In the genomic region with DNA sequence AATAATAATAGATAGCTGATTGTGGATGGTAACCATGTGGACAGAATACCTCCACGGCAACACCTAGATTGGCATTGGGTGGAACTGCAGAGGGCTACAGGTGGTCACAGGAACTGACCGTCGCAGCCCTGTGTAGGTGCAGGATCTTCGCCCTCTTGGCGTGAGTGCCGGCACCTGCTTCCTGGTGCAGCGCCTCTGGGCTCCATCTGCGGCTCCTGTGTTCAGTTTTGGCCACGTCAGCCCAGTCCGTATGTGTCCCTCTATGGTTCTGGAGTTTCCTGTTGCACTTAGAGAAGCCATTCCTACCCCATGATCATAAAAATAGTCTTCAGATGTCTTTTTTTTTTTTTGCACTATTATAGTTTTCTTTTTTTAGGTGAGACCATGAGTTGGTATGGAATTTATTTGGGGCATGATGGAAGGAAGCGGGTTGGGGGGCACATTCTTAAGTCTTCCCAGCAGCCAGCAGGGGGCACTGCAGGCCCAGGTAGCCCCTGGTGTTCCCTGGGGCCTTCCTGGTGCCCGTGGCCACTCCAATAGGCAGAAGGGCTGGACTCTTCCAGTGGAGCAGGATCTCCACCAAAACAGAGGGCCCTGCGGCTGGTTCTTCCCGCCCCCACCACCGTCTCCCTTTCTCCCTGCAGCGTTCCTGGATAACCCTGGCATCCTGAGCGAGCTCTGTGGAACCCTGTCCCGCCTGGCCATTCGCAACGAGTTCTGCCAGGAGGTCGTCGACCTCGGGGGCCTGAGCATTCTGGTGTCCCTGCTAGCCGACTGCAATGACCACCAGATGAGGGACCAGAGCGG, we compare ENCODE assay signal across 1 cellular context.
TF ChIP-seq lines count a peak whose summit lies in the region.

No MANE protein-coding gene starts in this region.

TF ChIP-seq in K562, 482 proteins besides CTCF, POLR2A, EP300 and RAD21 (continued from another document):
- TF ChIP-seq, protein P1, sequence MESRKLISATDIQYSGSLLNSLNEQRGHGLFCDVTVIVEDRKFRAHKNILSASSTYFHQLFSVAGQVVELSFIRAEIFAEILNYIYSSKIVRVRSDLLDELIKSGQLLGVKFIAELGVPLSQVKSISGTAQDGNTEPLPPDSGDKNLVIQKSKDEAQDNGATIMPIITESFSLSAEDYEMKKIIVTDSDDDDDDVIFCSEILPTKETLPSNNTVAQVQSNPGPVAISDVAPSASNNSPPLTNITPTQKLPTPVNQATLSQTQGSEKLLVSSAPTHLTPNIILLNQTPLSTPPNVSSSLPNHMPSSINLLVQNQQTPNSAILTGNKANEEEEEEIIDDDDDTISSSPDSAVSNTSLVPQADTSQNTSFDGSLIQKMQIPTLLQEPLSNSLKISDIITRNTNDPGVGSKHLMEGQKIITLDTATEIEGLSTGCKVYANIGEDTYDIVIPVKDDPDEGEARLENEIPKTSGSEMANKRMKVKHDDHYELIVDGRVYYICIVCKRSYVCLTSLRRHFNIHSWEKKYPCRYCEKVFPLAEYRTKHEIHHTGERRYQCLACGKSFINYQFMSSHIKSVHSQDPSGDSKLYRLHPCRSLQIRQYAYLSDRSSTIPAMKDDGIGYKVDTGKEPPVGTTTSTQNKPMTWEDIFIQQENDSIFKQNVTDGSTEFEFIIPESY (CRISPR knock-in tag; IDR thresholded peaks at IDR 0.05): 0 out of 2 replicates have a peak, but pooled peaks have one; percentile 28
- TF ChIP-seq MAZ (CRISPR knock-in tag; conservative IDR thresholded peaks at IDR 0.05 in 1 of 2, IDR thresholded peaks at IDR 0.05 in 1 of 2) (0 out of 4 replicates have a peak, but pooled peaks of 1 of the 2 experiments have one; percentile 19), MYC (IDR thresholded peaks at IDR 0.05; ENCODE audit: low read depth, low read length) (peak; percentile 15; the same call in 1 of the 2 replicates), MYC (CRISPR knock-in tag; IDR thresholded peaks at IDR 0.05; ENCODE audit: borderline replicate concordance, low read depth) (no peak), NFATC3 (IDR thresholded peaks at IDR 0.05) (no peak), RBFOX2 (IDR thresholded peaks at IDR 0.05; ENCODE audit: low read depth, low read length) (peak; percentile 29; the same call in 1 of the 2 replicates), DACH1 (IDR thresholded peaks at IDR 0.05; ENCODE audit: partially characterized antibody) (no peak), NR3C1 (CRISPR knock-in tag; IDR thresholded peaks at IDR 0.05) (no peak), PTBP1 (IDR thresholded peaks at IDR 0.05; ENCODE audit: low read depth, low read length) (no peak), ZNF253 (CRISPR knock-in tag; conservative IDR thresholded peaks at IDR 0.05) (no peak), STAG1 (CRISPR knock-in tag; IDR thresholded peaks at IDR 0.05; ENCODE audit: borderline replicate concordance) (peak; percentile 61; the same call in 1 of the 2 replicates), HNRNPUL1 (IDR thresholded peaks at IDR 0.05; ENCODE audit: low read length) (no peak), ARNT (IDR thresholded peaks at IDR 0.05) (no peak), CCAR2 (IDR thresholded peaks at IDR 0.05; ENCODE audit: low read depth, low read length) (no peak), ZNF124 (CRISPR knock-in tag; IDR thresholded peaks at IDR 0.05) (no peak), CTBP1 (IDR thresholded peaks at IDR 0.05; ENCODE audit: borderline replicate concordance) (peak; percentile 16; the same call in 1 of the 2 replicates), HDAC3 (IDR thresholded peaks at IDR 0.05; ENCODE audit: borderline replicate concordance, partially characterized antibody) (no peak), RB1 (IDR thresholded peaks at IDR 0.05; ENCODE audit: low read depth) (peak; percentile 67), NFIC (IDR thresholded peaks at IDR 0.05) (no peak), EWSR1 (IDR thresholded peaks at IDR 0.05; ENCODE audit: borderline replicate concordance, low read depth, partially characterized antibody) (no peak), RBM14 (IDR thresholded peaks at IDR 0.05; ENCODE audit: borderline replicate concordance, insufficient read depth, low read depth, low read length) (no peak), XRCC5 (IDR thresholded peaks at IDR 0.05; ENCODE audit: low read depth, low read length) (0 out of 2 replicates have a peak, but pooled peaks have one; percentile 36), SMAD2 (IDR thresholded peaks at IDR 0.05; ENCODE audit: low read depth, low read length) (no peak), WHSC1 (IDR thresholded peaks at IDR 0.05; ENCODE audit: low read length) (no peak), ZNF282 (CRISPR knock-in tag; IDR thresholded peaks at IDR 0.05) (no peak), ZNF3 (CRISPR knock-in tag; IDR thresholded peaks at IDR 0.05) (no peak), RBM22 (IDR thresholded peaks at IDR 0.05; ENCODE audit: low read depth, low read length, poor library complexity, severe bottlenecking) (peak; percentile 40), CREBBP (IDR thresholded peaks at IDR 0.05; ENCODE audit: low read depth, low read length) (no peak), BCOR (IDR thresholded peaks at IDR 0.05) (no peak; the same call in 1 of the 2 replicates), TEAD4 (IDR thresholded peaks at IDR 0.05; ENCODE audit: low read length) (peak; percentile 32), TEAD4 (CRISPR knock-in tag; IDR thresholded peaks at IDR 0.05; ENCODE audit: borderline replicate concordance) (no peak)
- TF ChIP-seq, protein P2, sequence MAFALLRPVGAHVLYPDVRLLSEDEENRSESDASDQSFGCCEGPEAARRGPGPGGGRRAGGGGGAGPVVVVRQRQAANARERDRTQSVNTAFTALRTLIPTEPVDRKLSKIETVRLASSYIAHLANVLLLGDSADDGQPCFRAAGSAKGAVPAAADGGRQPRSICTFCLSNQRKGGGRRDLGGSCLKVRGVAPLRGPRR (CRISPR knock-in tag; IDR thresholded peaks at IDR 0.05): no peak
- TF ChIP-seq, protein P3, sequence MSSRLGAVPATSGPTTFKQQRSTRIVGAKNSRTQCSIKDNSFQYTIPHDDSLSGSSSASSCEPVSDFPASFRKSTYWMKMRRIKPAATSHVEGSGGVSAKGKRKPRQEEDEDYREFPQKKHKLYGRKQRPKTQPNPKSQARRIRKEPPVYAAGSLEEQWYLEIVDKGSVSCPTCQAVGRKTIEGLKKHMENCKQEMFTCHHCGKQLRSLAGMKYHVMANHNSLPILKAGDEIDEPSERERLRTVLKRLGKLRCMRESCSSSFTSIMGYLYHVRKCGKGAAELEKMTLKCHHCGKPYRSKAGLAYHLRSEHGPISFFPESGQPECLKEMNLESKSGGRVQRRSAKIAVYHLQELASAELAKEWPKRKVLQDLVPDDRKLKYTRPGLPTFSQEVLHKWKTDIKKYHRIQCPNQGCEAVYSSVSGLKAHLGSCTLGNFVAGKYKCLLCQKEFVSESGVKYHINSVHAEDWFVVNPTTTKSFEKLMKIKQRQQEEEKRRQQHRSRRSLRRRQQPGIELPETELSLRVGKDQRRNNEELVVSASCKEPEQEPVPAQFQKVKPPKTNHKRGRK (tag; IDR thresholded peaks at IDR 0.05): no peak
- TF ChIP-seq, protein P4, sequence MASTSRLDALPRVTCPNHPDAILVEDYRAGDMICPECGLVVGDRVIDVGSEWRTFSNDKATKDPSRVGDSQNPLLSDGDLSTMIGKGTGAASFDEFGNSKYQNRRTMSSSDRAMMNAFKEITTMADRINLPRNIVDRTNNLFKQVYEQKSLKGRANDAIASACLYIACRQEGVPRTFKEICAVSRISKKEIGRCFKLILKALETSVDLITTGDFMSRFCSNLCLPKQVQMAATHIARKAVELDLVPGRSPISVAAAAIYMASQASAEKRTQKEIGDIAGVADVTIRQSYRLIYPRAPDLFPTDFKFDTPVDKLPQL (IDR thresholded peaks at IDR 0.05; ENCODE audit: extremely low read depth, insufficient read length): no peak
- TF ChIP-seq, protein P5, sequence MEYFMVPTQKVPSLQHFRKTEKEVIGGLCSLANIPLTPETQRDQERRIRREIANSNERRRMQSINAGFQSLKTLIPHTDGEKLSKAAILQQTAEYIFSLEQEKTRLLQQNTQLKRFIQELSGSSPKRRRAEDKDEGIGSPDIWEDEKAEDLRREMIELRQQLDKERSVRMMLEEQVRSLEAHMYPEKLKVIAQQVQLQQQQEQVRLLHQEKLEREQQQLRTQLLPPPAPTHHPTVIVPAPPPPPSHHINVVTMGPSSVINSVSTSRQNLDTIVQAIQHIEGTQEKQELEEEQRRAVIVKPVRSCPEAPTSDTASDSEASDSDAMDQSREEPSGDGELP (CRISPR knock-in tag; IDR thresholded peaks at IDR 0.05; ENCODE audit: borderline replicate concordance): peak; percentile 42; the same call in 1 of the 2 replicates
- TF ChIP-seq, protein P6, sequence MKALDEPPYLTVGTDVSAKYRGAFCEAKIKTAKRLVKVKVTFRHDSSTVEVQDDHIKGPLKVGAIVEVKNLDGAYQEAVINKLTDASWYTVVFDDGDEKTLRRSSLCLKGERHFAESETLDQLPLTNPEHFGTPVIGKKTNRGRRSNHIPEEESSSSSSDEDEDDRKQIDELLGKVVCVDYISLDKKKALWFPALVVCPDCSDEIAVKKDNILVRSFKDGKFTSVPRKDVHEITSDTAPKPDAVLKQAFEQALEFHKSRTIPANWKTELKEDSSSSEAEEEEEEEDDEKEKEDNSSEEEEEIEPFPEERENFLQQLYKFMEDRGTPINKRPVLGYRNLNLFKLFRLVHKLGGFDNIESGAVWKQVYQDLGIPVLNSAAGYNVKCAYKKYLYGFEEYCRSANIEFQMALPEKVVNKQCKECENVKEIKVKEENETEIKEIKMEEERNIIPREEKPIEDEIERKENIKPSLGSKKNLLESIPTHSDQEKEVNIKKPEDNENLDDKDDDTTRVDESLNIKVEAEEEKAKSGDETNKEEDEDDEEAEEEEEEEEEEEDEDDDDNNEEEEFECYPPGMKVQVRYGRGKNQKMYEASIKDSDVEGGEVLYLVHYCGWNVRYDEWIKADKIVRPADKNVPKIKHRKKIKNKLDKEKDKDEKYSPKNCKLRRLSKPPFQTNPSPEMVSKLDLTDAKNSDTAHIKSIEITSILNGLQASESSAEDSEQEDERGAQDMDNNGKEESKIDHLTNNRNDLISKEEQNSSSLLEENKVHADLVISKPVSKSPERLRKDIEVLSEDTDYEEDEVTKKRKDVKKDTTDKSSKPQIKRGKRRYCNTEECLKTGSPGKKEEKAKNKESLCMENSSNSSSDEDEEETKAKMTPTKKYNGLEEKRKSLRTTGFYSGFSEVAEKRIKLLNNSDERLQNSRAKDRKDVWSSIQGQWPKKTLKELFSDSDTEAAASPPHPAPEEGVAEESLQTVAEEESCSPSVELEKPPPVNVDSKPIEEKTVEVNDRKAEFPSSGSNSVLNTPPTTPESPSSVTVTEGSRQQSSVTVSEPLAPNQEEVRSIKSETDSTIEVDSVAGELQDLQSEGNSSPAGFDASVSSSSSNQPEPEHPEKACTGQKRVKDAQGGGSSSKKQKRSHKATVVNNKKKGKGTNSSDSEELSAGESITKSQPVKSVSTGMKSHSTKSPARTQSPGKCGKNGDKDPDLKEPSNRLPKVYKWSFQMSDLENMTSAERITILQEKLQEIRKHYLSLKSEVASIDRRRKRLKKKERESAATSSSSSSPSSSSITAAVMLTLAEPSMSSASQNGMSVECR (CRISPR knock-in tag; IDR thresholded peaks at IDR 0.05): no peak
- TF ChIP-seq, protein P7, sequence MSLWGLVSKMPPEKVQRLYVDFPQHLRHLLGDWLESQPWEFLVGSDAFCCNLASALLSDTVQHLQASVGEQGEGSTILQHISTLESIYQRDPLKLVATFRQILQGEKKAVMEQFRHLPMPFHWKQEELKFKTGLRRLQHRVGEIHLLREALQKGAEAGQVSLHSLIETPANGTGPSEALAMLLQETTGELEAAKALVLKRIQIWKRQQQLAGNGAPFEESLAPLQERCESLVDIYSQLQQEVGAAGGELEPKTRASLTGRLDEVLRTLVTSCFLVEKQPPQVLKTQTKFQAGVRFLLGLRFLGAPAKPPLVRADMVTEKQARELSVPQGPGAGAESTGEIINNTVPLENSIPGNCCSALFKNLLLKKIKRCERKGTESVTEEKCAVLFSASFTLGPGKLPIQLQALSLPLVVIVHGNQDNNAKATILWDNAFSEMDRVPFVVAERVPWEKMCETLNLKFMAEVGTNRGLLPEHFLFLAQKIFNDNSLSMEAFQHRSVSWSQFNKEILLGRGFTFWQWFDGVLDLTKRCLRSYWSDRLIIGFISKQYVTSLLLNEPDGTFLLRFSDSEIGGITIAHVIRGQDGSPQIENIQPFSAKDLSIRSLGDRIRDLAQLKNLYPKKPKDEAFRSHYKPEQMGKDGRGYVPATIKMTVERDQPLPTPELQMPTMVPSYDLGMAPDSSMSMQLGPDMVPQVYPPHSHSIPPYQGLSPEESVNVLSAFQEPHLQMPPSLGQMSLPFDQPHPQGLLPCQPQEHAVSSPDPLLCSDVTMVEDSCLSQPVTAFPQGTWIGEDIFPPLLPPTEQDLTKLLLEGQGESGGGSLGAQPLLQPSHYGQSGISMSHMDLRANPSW (CRISPR knock-in tag; IDR thresholded peaks at IDR 0.05): no peak
- TF ChIP-seq, protein P8, sequence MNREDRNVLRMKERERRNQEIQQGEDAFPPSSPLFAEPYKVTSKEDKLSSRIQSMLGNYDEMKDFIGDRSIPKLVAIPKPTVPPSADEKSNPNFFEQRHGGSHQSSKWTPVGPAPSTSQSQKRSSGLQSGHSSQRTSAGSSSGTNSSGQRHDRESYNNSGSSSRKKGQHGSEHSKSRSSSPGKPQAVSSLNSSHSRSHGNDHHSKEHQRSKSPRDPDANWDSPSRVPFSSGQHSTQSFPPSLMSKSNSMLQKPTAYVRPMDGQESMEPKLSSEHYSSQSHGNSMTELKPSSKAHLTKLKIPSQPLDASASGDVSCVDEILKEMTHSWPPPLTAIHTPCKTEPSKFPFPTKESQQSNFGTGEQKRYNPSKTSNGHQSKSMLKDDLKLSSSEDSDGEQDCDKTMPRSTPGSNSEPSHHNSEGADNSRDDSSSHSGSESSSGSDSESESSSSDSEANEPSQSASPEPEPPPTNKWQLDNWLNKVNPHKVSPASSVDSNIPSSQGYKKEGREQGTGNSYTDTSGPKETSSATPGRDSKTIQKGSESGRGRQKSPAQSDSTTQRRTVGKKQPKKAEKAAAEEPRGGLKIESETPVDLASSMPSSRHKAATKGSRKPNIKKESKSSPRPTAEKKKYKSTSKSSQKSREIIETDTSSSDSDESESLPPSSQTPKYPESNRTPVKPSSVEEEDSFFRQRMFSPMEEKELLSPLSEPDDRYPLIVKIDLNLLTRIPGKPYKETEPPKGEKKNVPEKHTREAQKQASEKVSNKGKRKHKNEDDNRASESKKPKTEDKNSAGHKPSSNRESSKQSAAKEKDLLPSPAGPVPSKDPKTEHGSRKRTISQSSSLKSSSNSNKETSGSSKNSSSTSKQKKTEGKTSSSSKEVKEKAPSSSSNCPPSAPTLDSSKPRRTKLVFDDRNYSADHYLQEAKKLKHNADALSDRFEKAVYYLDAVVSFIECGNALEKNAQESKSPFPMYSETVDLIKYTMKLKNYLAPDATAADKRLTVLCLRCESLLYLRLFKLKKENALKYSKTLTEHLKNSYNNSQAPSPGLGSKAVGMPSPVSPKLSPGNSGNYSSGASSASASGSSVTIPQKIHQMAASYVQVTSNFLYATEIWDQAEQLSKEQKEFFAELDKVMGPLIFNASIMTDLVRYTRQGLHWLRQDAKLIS (CRISPR knock-in tag; IDR thresholded peaks at IDR 0.05): no peak
